In the genomic region with DNA sequence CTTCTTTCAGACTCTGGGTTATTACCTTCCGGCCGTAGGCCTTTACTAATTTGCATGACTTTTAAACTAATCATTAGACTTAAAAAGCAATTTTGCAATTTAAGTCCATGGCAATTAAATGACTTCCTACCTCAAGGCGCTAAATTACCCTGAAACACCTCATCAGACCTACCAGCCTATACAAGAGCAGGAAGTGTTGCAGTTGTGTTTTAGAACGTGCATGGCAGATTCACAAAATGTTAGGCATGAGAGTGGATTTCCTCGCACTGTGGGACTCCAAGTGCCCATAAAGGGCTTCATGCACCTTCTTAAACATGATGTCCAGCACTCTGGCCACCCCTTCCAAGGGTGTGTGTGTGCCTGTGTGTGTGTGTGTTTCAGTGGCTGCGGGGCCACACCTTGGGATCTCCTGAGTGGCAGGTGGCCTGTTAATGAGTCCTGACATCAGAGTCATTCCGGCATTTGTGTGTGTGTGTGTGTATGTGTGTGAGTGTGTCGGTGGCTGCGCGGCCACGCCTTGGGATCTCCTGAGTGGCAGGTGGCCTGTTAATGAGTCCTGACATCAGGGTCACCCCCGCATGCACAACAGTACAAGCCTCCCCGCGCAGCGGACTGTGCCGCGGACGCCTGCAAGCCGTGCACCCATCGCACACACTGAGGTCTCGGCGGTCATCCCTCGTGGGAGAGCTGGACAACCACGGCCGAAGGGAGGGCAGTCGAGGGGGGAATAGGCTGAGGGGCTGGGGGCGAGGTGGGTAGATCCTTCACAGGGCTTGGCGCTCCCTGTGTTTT, we compare ENCODE assay signal across 1 cellular context.
TF ChIP-seq lines count a peak whose summit lies in the region.

No MANE protein-coding gene starts in this region.

TF ChIP-seq in H1, 55 proteins besides CTCF, POLR2A, EP300 and RAD21:
- no peak for TF ChIP-seq CHD2 (IDR thresholded peaks at IDR 0.05; ENCODE audit: low read length)
- 0 out of 2 replicates have a peak, but pooled peaks have one; percentile 3 for TF ChIP-seq SUZ12 (IDR thresholded peaks at IDR 0.05; ENCODE audit: low read length)
- TF ChIP-seq KDM4A (IDR thresholded peaks at IDR 0.05; ENCODE audit: low read depth, low read length, severe bottlenecking): no peak
